Comparison of ENCODE assay signal across 2 cellular contexts in genomic region chr11:72102162-72102561, GRCh38.
TF ChIP-seq lines count a peak whose summit lies in the region.

No MANE protein-coding gene starts in this region.

TF ChIP-seq in SK-N-SH, 30 proteins besides CTCF, POLR2A, EP300 and RAD21 (continued from another document):
- TF ChIP-seq RFX5 (IDR thresholded peaks at IDR 0.05; ENCODE audit: low read length) (no peak), YY1 (IDR thresholded peaks at IDR 0.05; ENCODE audit: low read depth) (no peak), RXRA (IDR thresholded peaks at IDR 0.05; ENCODE audit: borderline replicate concordance, low read depth) (no peak), TCF12 (IDR thresholded peaks at IDR 0.05) (no peak), ELF1 (IDR thresholded peaks at IDR 0.05) (no peak), GATA2 (CRISPR knock-in tag; IDR thresholded peaks at IDR 0.05) (no peak), IRF3 (IDR thresholded peaks at IDR 0.05; ENCODE audit: low read depth, low read length) (no peak), USF1 (IDR thresholded peaks at IDR 0.05; ENCODE audit: borderline replicate concordance, low read depth) (no peak), FOSL2 (IDR thresholded peaks at IDR 0.05; ENCODE audit: borderline replicate concordance, low read depth) (no peak), ZBTB33 (IDR thresholded peaks at IDR 0.05; ENCODE audit: borderline replicate concordance, low read depth) (no peak)

TF ChIP-seq in SK-N-SH treated with all-trans-retinoic acid at 6 μM for 48 hours, 23 proteins besides CTCF, POLR2A, EP300 and RAD21 (continued from another document):
- TF ChIP-seq ZNF565 (CRISPR knock-in tag; conservative IDR thresholded peaks at IDR 0.05; ENCODE audit: low read depth) (no peak), TCF4 (CRISPR knock-in tag; IDR thresholded peaks at IDR 0.05; ENCODE audit: borderline replicate concordance) (no peak)
